In the genomic region with DNA sequence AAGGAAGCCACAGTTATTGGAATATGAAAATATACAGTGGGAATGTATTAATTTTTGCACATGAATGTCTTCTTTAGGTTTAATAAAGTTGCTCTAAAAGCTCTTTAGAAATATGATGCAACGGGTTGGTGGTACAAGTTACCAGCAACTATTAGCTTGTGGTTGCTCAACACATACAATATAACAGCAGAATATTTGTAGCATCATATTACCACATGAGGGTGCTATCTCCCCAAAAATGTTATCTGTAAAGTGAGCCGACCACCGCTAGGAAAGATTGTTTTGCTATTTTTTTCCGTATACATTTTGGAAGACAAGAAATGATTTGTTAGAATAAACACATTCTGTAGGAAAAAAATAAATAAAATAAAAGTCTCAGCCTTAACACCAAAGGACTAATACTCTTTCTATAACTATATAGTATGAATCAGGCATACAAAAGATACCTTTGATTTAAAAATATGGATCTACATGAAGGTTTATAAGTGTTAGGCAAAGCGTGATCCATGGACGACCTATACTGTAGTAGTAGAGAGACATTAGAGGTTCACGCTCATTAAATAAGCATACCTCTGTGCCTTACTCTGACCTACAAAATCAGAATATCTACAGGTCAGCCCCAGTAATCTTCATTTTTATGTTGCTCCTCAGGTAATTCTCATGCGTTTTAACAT, we compare ENCODE assay signal across 8 cellular contexts.
DNase-seq lines count a peak whose midpoint lies in the region; ATAC-seq and TF ChIP-seq lines count a peak whose summit lies in the region.

No MANE protein-coding gene starts in this region.

- no peak overlapping the region for H3K4me3 ChIP-seq in skeletal muscle cell (ENCODE audit: low read depth, low read length)

- H3K27me3 ChIP-seq in foreskin keratinocyte: no peaks in the 10 kb centered on the region

- no peaks in the 10 kb centered on the region for H3K4me1 ChIP-seq in foreskin keratinocyte

- ATAC-seq in GM21447 (IDR thresholded peaks at IDR 0.05; ENCODE audit: unreplicated experiment) (peak; percentile 55), foreskin keratinocyte (peak; percentile 88), GM18873 (IDR thresholded peaks at IDR 0.05; ENCODE audit: low FRiP score, unreplicated experiment) (no peak)

- H3K27ac ChIP-seq in foreskin keratinocyte: no peak overlapping the region

- TF ChIP-seq CTCF in foreskin keratinocyte (conservative IDR thresholded peaks at IDR 0.05): peak; percentile 91

- DNase-seq in DMS 273 (lab: John Stamatoyannopoulos, UW; ENCODE audit: unreplicated experiment) (peak; percentile 79), LoVo (ENCODE audit: low spot score) (peak; percentile 21), SIG-M5 treated with dmso at 0.1 percent for 504 hours (lab: John Stamatoyannopoulos, UW; ENCODE audit: unreplicated experiment) (peak; percentile 67), foreskin keratinocyte (peak; percentile 27 to 36), skeletal muscle cell (ENCODE audit: low read depth) (peak; percentile 26), C1 segment of cervical spinal cord (lab: John Stamatoyannopoulos, UW) (no peak)

Comparison
In these comparisons a context has a peak if more than half of its experiments do, and no peak if none do; other contexts are left out.
1. DNase-seq: peak in DMS 273 (single experiment), LoVo (single experiment), SIG-M5 treated with dmso at 0.1 percent for 504 hours (single experiment), foreskin keratinocyte (2 of 2) and skeletal muscle cell (single experiment); none in C1 segment of cervical spinal cord (0 of 14).